ENCODE assay signal across 7 cellular contexts in the genomic region with DNA sequence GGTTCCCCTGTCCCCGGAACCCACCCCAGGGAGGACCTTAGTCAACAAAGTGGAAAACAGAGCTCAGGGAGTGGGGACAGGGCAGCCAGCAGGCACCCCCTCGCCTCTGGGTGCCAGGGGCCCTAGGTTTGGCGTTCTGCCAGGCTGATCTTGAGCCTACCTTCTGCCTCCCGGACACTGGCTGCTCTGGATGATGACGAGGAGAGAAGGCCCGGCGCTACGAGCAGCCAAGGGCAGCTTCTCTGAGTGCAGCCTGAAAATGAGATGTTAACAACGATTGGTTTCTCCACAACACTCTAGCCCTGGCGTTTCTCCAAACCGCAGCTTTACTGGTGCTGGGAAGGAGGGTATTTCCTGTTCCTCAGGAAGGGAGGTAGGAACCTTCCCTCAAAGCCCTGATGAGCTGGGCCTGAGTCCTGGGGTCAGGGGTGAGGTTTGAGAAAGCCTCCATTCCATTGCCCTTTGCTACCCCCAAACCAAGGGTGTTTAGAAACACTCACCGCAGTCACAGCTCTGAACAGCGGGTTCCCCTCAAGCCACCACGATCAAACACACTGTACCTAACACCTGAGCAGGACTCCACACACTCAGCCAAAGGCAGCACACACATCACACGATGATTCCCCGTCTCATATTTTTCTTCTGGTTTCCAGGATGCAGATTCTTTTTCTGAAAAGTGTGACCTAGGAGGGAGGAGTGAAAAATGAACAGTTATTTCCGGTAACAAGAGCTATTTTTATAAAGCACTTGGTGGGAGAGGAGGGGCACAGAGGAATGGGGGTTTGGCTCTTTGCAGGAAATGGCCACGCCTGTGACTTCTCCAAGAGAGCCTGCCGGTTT. TPM values are rescaled to one million over a fixed set of nuclear protein-coding genes. Genes with fewer than 3 reads are reported as not detected.
A peak's percentile ranks its signal among the peaks of the same experiment; 100 is the strongest.
DNase-seq lines count a peak whose midpoint lies in the region; ATAC-seq and FAIRE-seq lines count a peak whose summit lies in the region.

Gene STING1 (minus strand): TSS at position 709 of the 840 bp plus-strand sequence. CDS start 1,054 bp downstream, outside the sequence.

- FAIRE-seq in GM18507 (lab: Jason Lieb, UNC): peak; percentile 75

- H3K4me1 ChIP-seq in rectal smooth muscle tissue (ENCODE audit: control insufficient read depth, insufficient read depth, low read length): peaks cover 5% of the 10 kb centered on the region

- intact Hi-C loops in Right ventricle myocardium inferior (cut with DNase I): loop anchor here (1.0 to 5.0 kb wide), 2 partner anchors 23 to 45 kb away; partner anchors contain the start of gene DNAJC18

- peaks cover 14 to 50% of the 10 kb centered on the region in 2 donors for H3K36me3 Mint-ChIP-seq in activated naive CD4-positive, alpha-beta T cell treated with anti-CD3 and anti-CD28 coated beads, Interleukin-2, amount 50 U/mL, for 72 hours

- no peaks in the 10 kb centered on the region for H3K27me3 ChIP-seq in rectal smooth muscle tissue (ENCODE audit: control insufficient read depth, insufficient read depth, low read length)
- H3K27me3 ChIP-seq in H7 (ENCODE audit: control insufficient read depth, insufficient read depth, low read length): no peaks in the 10 kb centered on the region

- ATAC-seq in activated naive CD4-positive, alpha-beta T cell treated with anti-CD3 and anti-CD28 coated beads, Interleukin-2, amount 50 U/mL, for 72 hours: peak; percentile 85 to 86
- ATAC-seq in Right ventricle myocardium inferior: peak; percentile 75

- no peak for DNase-seq in GM18507 (ENCODE audit: extremely low spot score, insufficient read length, low read depth)
- DNase-seq in HUDEP-2 (lab: John Stamatoyannopoulos, UW; ENCODE audit: unreplicated experiment in 76 of 76): peak in 74 of 76 experiments; percentile 13 to 92 (median 79)
- DNase-seq in SIG-M5 treated with dmso at 0.1 percent for 504 hours (lab: John Stamatoyannopoulos, UW; ENCODE audit: unreplicated experiment): peak; percentile 92
- DNase-seq in activated naive CD4-positive, alpha-beta T cell treated with anti-CD3 and anti-CD28 coated beads, Interleukin-2, amount 50 U/mL, for 72 hours (ENCODE audit: low spot score in 2 of 2): peak; percentile 60 to 89
- peak; percentile 89 for DNase-seq in Right ventricle myocardium inferior (ENCODE audit: missing footprints)
- DNase-seq in H7: no peak

- H3K27ac Mint-ChIP-seq in activated naive CD4-positive, alpha-beta T cell treated with anti-CD3 and anti-CD28 coated beads, Interleukin-2, amount 50 U/mL, for 72 hours: peak within 1 kb of the TSS; percentile 95 to 96

- no peaks in the 10 kb centered on the region for H3K9me3 Mint-ChIP-seq in activated naive CD4-positive, alpha-beta T cell treated with anti-CD3 and anti-CD28 coated beads, Interleukin-2, amount 50 U/mL, for 72 hours

- peak within 1 kb of the TSS; percentile 76 for H3K27ac ChIP-seq in rectal smooth muscle tissue (ENCODE audit: low read depth, low read length)

- peak within 1 kb of the TSS; percentile 49 for H3K9ac ChIP-seq in rectal smooth muscle tissue (ENCODE audit: low read length)

- peak within 1 kb of the TSS; percentile 59 for H3K4me3 ChIP-seq in rectal smooth muscle tissue (ENCODE audit: low read length)
- H3K4me3 ChIP-seq in H7 (ENCODE audit: insufficient read depth, low read depth, low read length): no peak within 1 kb of the TSS

- no peaks in the 10 kb centered on the region for H3K36me3 ChIP-seq in rectal smooth muscle tissue (ENCODE audit: control insufficient read depth, insufficient read depth, low read length)
- H3K36me3 ChIP-seq in H7 (replicated peaks; ENCODE audit: control insufficient read depth, insufficient read depth, low read length): no peaks in the 10 kb centered on the region

RNA-seq across cellular contexts. Expression of gene STING1, which starts in this region (rescaled TPM):
- total RNA-seq in activated naive CD4-positive, alpha-beta T cell treated with anti-CD3 and anti-CD28 coated beads, Interleukin-2, amount 50 U/mL, for 72 hours: 100 to 1,000 TPM; 128 to 254 TPM
- 47.2 TPM for total RNA-seq in Right ventricle myocardium inferior
- total RNA-seq in H7 (2014; rRNA removed; shearing (Covaris generic)): 0.15 and 0.21 TPM in 2 replicates

Comparison
In these comparisons a context has a peak if more than half of its experiments do, and no peak if none do; other contexts are left out.
1. RNA of gene STING1 (total RNA-seq): 128 to 254 TPM in activated naive CD4-positive, alpha-beta T cell treated with anti-CD3 and anti-CD28 coated beads, Interleukin-2, amount 50 U/mL, for 72 hours and 47.2 TPM in Right ventricle myocardium inferior (single experiment); 0.15 to 0.21 TPM in H7; every median in the first group is over 10 times any median in the second.
2. DNase-seq: peak in HUDEP-2 (74 of 76), SIG-M5 treated with dmso at 0.1 percent for 504 hours (single experiment), activated naive CD4-positive, alpha-beta T cell treated with anti-CD3 and anti-CD28 coated beads, Interleukin-2, amount 50 U/mL, for 72 hours (2 of 2) and Right ventricle myocardium inferior (single experiment); none in GM18507 (single experiment) and H7 (single experiment).